In the genomic region with DNA sequence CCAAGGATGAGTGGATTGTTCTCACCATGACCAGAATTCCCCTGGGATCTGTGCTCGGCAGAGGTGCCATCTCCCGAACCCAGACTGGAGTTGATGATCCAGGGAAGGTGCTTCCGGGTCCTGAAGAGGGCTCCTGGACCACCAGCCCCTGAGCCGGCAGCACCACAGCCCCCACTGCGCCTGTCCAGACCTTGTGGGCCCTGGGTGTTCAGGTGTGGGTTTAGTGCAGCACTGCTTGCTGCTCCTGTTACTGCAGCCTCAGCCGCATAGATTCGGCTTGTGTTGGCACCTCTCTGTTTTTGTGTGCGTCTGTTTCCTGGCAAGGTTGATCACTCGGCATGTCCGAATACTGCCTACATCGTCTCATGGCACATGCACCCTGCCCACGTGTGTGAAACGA, we compare ENCODE assay signal across 17 cellular contexts. TPM values are rescaled to one million over a fixed set of nuclear protein-coding genes. Genes with fewer than 3 reads are reported as not detected.
"Had no signal": no experiment of that assay in that cellular context is flagged by ENCODE, and none has a peak within 500 bp of the region (broad histone marks: within the 10 kb centered on the region; RNA-seq: fewer than 3 reads in every experiment).

No MANE protein-coding gene starts in this region.

- H3K4me1 ChIP-seq: psoas muscle, stomach had no signal

- H3K27ac Mint-ChIP-seq: activated naive CD8-positive, alpha-beta T cell treated with anti-CD3 and anti-CD28 coated beads, Interleukin-2, amount 10 ng/mL, durations not matched to agents 7 days and 5 days had no signal

- H3K9me3 ChIP-seq: psoas muscle, stomach had no signal

- H3K4me3 Mint-ChIP-seq: activated naive CD8-positive, alpha-beta T cell treated with anti-CD3 and anti-CD28 coated beads, Interleukin-2, amount 10 ng/mL, durations not matched to agents 7 days and 5 days had no signal

- FAIRE-seq: small intestine had no signal

- H3K9me3 Mint-ChIP-seq: activated naive CD8-positive, alpha-beta T cell treated with anti-CD3 and anti-CD28 coated beads, Interleukin-2, amount 10 ng/mL, durations not matched to agents 7 days and 5 days had no signal

- H3K36me3 ChIP-seq: cardiac muscle cell, stomach had no signal

- H3K27ac ChIP-seq: cardiac muscle cell, dorsolateral prefrontal cortex, psoas muscle, stomach had no signal

- DNase-seq: activated CD4-positive, alpha-beta T cell treated with anti-CD3 and anti-CD28 coated beads, Interleukin-2, amount 50 U/mL, for 1 hour; activated CD4-positive, CD25-positive, alpha-beta regulatory T cell treated with anti-CD3 and anti-CD28 coated beads, Interleukin-2, amount 50 U/mL, for 72 hours; activated naive CD4-positive, alpha-beta T cell; activated naive CD8-positive, alpha-beta T cell treated with anti-CD3 and anti-CD28 coated beads, Interleukin-2, amount 10 ng/mL, durations not matched to agents 7 days and 5 days; amygdala; dorsolateral prefrontal cortex; left colon; midbrain; psoas muscle; right cardiac atrium; small intestine; stimulated activated CD4-positive, alpha-beta T cell treated with anti-CD3 and anti-CD28 coated beads, Interleukin-4, amount 100 ng/mL, for 1 hour; trophoblast cell had no signal

- H3K36me3 Mint-ChIP-seq: activated naive CD8-positive, alpha-beta T cell treated with anti-CD3 and anti-CD28 coated beads, Interleukin-2, amount 10 ng/mL, durations not matched to agents 7 days and 5 days had no signal

- ATAC-seq: left colon, psoas muscle, right cardiac atrium had no signal

- H3K27me3 ChIP-seq: cardiac muscle cell, dorsolateral prefrontal cortex had no signal

- H3K4me3 ChIP-seq: cardiac muscle cell, dorsolateral prefrontal cortex, lung, psoas muscle, stomach had no signal

RNA-seq across cellular contexts. Expression of a gene that starts 48.1 kb away (rescaled TPM):
- total RNA-seq: T-helper 1 cell treated with Interleukin-12 subunit alpha and Interleukin-12 subunit beta and Interleukin-4 antibody, amounts not matched to agents 30 ng/mL and 1 ng/mL, for 36 hours had no signal
